ENCODE assay signal across 18 cellular contexts in the genomic region with DNA sequence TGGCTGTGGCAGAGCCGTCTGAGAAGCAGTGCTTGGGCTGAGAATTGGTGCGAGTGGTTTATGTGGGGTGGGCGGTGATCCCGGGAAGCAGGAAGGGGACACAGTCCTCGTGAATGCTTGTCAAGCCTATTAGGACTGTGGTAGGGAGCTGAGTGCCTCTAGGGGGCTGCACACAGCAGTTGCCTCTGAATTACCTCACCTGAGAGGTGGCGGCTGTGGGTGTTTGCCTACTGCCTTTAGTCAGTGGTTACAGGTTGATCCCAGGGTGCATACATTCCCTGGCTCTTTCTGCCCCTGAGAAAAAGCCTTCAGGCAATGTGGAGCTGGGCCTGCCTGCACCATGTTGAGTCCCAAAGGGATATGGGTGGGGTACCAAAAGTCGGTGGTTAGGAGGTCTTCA. TPM values are rescaled to one million over a fixed set of nuclear protein-coding genes. Genes with fewer than 3 reads are reported as not detected.
DNase-seq lines count a peak whose midpoint lies in the region; ATAC-seq and TF ChIP-seq lines count a peak whose summit lies in the region.
"Had no signal": no experiment of that assay in that cellular context is flagged by ENCODE, and none has a peak within 500 bp of the region (broad histone marks: within the 10 kb centered on the region; RNA-seq: fewer than 3 reads in every experiment).

No MANE protein-coding gene starts in this region.

- H3K4me3 Mint-ChIP-seq in activated T-helper 17 cell treated with anti-CD3 and anti-CD28 coated beads, Interleukin-2, amount 50 U/mL, for 72 hours: no peak overlapping the region
- H3K4me3 Mint-ChIP-seq: CD4-positive, alpha-beta T cell had no signal

- H3K9ac ChIP-seq in BLaER1: no peak overlapping the region
- no peak overlapping the region for H3K9ac ChIP-seq in OCI-LY1 (ENCODE audit: low read length)
- H3K9ac ChIP-seq: KMS-11, SK-N-SH had no signal

- ATAC-seq in foreskin keratinocyte (no peak), HG03354 (IDR thresholded peaks at IDR 0.05; ENCODE audit: poor library complexity, severe bottlenecking, unreplicated experiment) (no peak)
- ATAC-seq in activated T-helper 17 cell treated with anti-CD3 and anti-CD28 coated beads, Interleukin-2, amount 50 U/mL, for 72 hours (replicated peaks): no peak
- ATAC-seq in stimulated activated naive CD8-positive, alpha-beta T cell treated with anti-CD3 and anti-CD28 coated beads, Interleukin-15, Interleukin-2, amounts not matched to agents 100 U/mL and 50 U/mL, for 24 hours: no peak

- peaks cover 36% of the 10 kb centered on the region for H3K36me3 ChIP-seq in BLaER1
- H3K36me3 ChIP-seq in OCI-LY1 (ENCODE audit: insufficient read depth, low read length): peaks cover 36% of the 10 kb centered on the region
- no peaks in the 10 kb centered on the region for H3K36me3 ChIP-seq in ovary

- WGBS in ovary, 3 donors: 67 to 78% (median 68%) methylated on average over 6 to 7 of the region's 7 CpGs

- TF ChIP-seq POLR2A in ovary (IDR thresholded peaks at IDR 0.05): no peak

- H3K36me3 Mint-ChIP-seq in activated T-helper 17 cell treated with anti-CD3 and anti-CD28 coated beads, Interleukin-2, amount 50 U/mL, for 72 hours (ENCODE audit: low read depth): peaks cover 30% of the 10 kb centered on the region

- H3K4me1 Mint-ChIP-seq in activated T-helper 17 cell treated with anti-CD3 and anti-CD28 coated beads, Interleukin-2, amount 50 U/mL, for 72 hours: no peaks in the 10 kb centered on the region

- no peaks in the 10 kb centered on the region for H4K20me1 ChIP-seq in BLaER1
- no peaks in the 10 kb centered on the region for H4K20me1 ChIP-seq in OCI-LY1 (ENCODE audit: insufficient read depth, low read length)

- H3K4me3 ChIP-seq in BLaER1 (no peak overlapping the region), OCI-LY1 (ENCODE audit: low read depth, low read length, poor library complexity, severe bottlenecking) (no peak overlapping the region), ovary (no peak overlapping the region)

- no peaks in the 10 kb centered on the region for H3K9me3 Mint-ChIP-seq in activated T-helper 17 cell treated with anti-CD3 and anti-CD28 coated beads, Interleukin-2, amount 50 U/mL, for 72 hours
- H3K9me3 Mint-ChIP-seq: CD4-positive, alpha-beta T cell had no signal

- no peak for TF ChIP-seq EP300 in ovary (IDR thresholded peaks at IDR 0.05)

- TF ChIP-seq CTCF in GM12873 (IDR thresholded peaks at IDR 0.05; ENCODE audit: insufficient read depth, low read depth, low read length, missing control alignments): peak; percentile 5
- TF ChIP-seq CTCF in OCI-LY1 (IDR thresholded peaks at IDR 0.05; ENCODE audit: low read length): peak; percentile 14; the same call in 1 of the 2 replicates
- TF ChIP-seq CTCF in foreskin keratinocyte (conservative IDR thresholded peaks at IDR 0.05): peak; percentile 17
- TF ChIP-seq CTCF in ovary (IDR thresholded peaks at IDR 0.05): no peak

- peak overlapping the region; percentile 91 for H3K4me2 ChIP-seq in BLaER1
- no peak overlapping the region for H3K4me2 ChIP-seq in OCI-LY1 (ENCODE audit: low read length)
- H3K4me2 ChIP-seq: KMS-11, SK-N-SH had no signal

- H3K4me1 ChIP-seq in BLaER1 (peaks cover 41% of the 10 kb centered on the region), OCI-LY1 (ENCODE audit: insufficient read depth, low read length, severe bottlenecking) (peaks cover 8% of the 10 kb centered on the region), foreskin keratinocyte (no peaks in the 10 kb centered on the region), ovary (ENCODE audit: insufficient read depth) (peaks cover 3% of the 10 kb centered on the region)

- H3K79me2 ChIP-seq in OCI-LY1 (ENCODE audit: insufficient read depth, low read length): no peaks in the 10 kb centered on the region

- H3K27ac ChIP-seq in BLaER1 (peak overlapping the region; percentile 40), OCI-LY1 (ENCODE audit: low read depth, low read length, poor library complexity, severe bottlenecking) (no peak overlapping the region), foreskin keratinocyte (no peak overlapping the region), ovary (no peak overlapping the region)
- H3K27ac ChIP-seq: KMS-11 had no signal

- H3K9me3 ChIP-seq in BLaER1 (no peaks in the 10 kb centered on the region), OCI-LY1 (ENCODE audit: low read length) (no peaks in the 10 kb centered on the region), ovary (no peaks in the 10 kb centered on the region)
- H3K9me3 ChIP-seq: SK-N-SH had no signal

- no peaks in the 10 kb centered on the region for H3K9me2 ChIP-seq in OCI-LY1 (ENCODE audit: low read depth, low read length)
- H3K9me2 ChIP-seq: SK-N-SH had no signal

- intact Hi-C loops in ovary (cut with DNase I): no loop called here

- H2AFZ ChIP-seq in OCI-LY1 (ENCODE audit: low read length): no peak overlapping the region

- H3K27me3 Mint-ChIP-seq in activated T-helper 17 cell treated with anti-CD3 and anti-CD28 coated beads, Interleukin-2, amount 50 U/mL, for 72 hours: no peaks in the 10 kb centered on the region
- H3K27me3 Mint-ChIP-seq: CD4-positive, alpha-beta T cell had no signal

- H3K27me3 ChIP-seq in BLaER1 (no peaks in the 10 kb centered on the region), OCI-LY1 (ENCODE audit: insufficient read depth, low read length) (no peaks in the 10 kb centered on the region), foreskin keratinocyte (no peaks in the 10 kb centered on the region), ovary (no peaks in the 10 kb centered on the region)

- no peaks in the 10 kb centered on the region for H3F3A ChIP-seq in OCI-LY1 (ENCODE audit: insufficient read depth, low read length)

- no peak overlapping the region for H3K27ac Mint-ChIP-seq in activated T-helper 17 cell treated with anti-CD3 and anti-CD28 coated beads, Interleukin-2, amount 50 U/mL, for 72 hours
- H3K27ac Mint-ChIP-seq: CD4-positive, alpha-beta T cell had no signal

- DNase-seq in foreskin keratinocyte (no peak), ovary (no peak)
- no peak for DNase-seq in stimulated activated naive CD8-positive, alpha-beta T cell treated with anti-CD3 and anti-CD28 coated beads, Interleukin-15, Interleukin-2, amounts not matched to agents 100 U/mL and 50 U/mL, for 24 hours
- DNase-seq: ACHN; AML-193; CD4-positive, alpha-beta T cell; HCEC 1CT; NCI-H1436 treated with DMSO at 0.1 percent for 48 hours; NCI-H2029 treated with DMSO at 0.1 percent for 48 hours; NCI-H510A treated with DMSO at 0.1 percent for 48 hours; SHP77; SK-N-SH had no signal

RNA-seq across cellular contexts. Expression of gene AP5S1, which starts 5.2 kb away (rescaled TPM):
- total RNA-seq in foreskin keratinocyte (11.9 and 12.5 TPM in 2 replicates), ovary (10 to 100 TPM in 5 of 7 donors, 1 to 10 TPM in 2; 6.8 to 15.3 (median 12.0) TPM)
- polyA plus RNA-seq in foreskin keratinocyte (10.2 and 10.8 TPM in 2 replicates), ovary (1 to 10 TPM; 2.9 to 6.8 TPM)
- total RNA-seq in activated T-helper 17 cell treated with anti-CD3 and anti-CD28 coated beads, Interleukin-2, amount 50 U/mL, for 72 hours: 10 to 100 TPM; 10.8 to 14.8 TPM

RNA-seq across cellular contexts. Expression of gene MAVS, which starts 21.1 kb away (rescaled TPM):
- total RNA-seq in foreskin keratinocyte: 20.4 and 22.0 TPM in 2 replicates
- 8.0 and 8.4 TPM in 2 replicates for polyA plus RNA-seq in foreskin keratinocyte
- 10 to 100 TPM; 27.9 to 34.4 TPM for total RNA-seq in activated T-helper 17 cell treated with anti-CD3 and anti-CD28 coated beads, Interleukin-2, amount 50 U/mL, for 72 hours
- 10 to 100 TPM; 14.2 to 50.5 (median 34.5) TPM for total RNA-seq in ovary
- 10 to 100 TPM; 28.6 to 35.1 TPM for polyA plus RNA-seq in ovary

RNA-seq across cellular contexts. Expression of gene CDC25B, which starts 29.4 kb away (rescaled TPM):
- total RNA-seq in foreskin keratinocyte: 58.4 and 69.9 TPM in 2 replicates
- 47.5 and 64.1 TPM in 2 replicates for polyA plus RNA-seq in foreskin keratinocyte
- total RNA-seq in activated T-helper 17 cell treated with anti-CD3 and anti-CD28 coated beads, Interleukin-2, amount 50 U/mL, for 72 hours: 100 to 1,000 TPM in 1 of 2 donors, 10 to 100 TPM in 1; 86.7 to 117 TPM
- 10 to 100 TPM; 19.1 to 47.8 (median 35.6) TPM for total RNA-seq in ovary
- 10 to 100 TPM; 17.9 to 29.0 TPM for polyA plus RNA-seq in ovary

RNA-seq across cellular contexts. Expression of gene CENPB, which starts 39.0 kb away (rescaled TPM):
- total RNA-seq in foreskin keratinocyte: 79.5 and 79.9 TPM in 2 replicates
- 67.2 and 68.9 TPM in 2 replicates for polyA plus RNA-seq in foreskin keratinocyte
- 10 to 100 TPM; 42.3 to 82.1 TPM for total RNA-seq in activated T-helper 17 cell treated with anti-CD3 and anti-CD28 coated beads, Interleukin-2, amount 50 U/mL, for 72 hours
- 100 to 1,000 TPM in 2 of 7 donors, 10 to 100 TPM in 5; 43.8 to 119 (median 97.8) TPM for total RNA-seq in ovary
- 10 to 100 TPM; 15.4 to 67.1 TPM for polyA plus RNA-seq in ovary

RNA-seq across cellular contexts. Expression of gene SPEF1, which starts 44.3 kb away (rescaled TPM):
- total RNA-seq in foreskin keratinocyte (0.14 and 0.17 TPM in 2 replicates), ovary (10 to 100 TPM in 1 of 7 donors, 1 to 10 TPM in 2, under 1 TPM in 2, not detected in 2; 0.43 to 27.9 (median 1.4) TPM)
- polyA plus RNA-seq in foreskin keratinocyte (0.14 and 0.16 TPM in 2 replicates), ovary (under 1 TPM in 1 of 2 donors, not detected in 1; 0.54 TPM)
- under 1 TPM; 0.24 TPM for total RNA-seq in activated T-helper 17 cell treated with anti-CD3 and anti-CD28 coated beads, Interleukin-2, amount 50 U/mL, for 72 hours
- total RNA-seq: CD4-positive, alpha-beta T cell had no signal

Comparison
In these comparisons a context has a peak if more than half of its experiments do, and no peak if none do; other contexts are left out.
1. CTCF ChIP-seq: peak in GM12873 (single experiment), OCI-LY1 (single experiment) and foreskin keratinocyte (single experiment); none in ovary (0 of 3).